1 cellular context compared by ENCODE assay signal in genomic region chr6:132142308-132142707, GRCh38.
TF ChIP-seq lines count a peak whose summit lies in the region.

No MANE protein-coding gene starts in this region.

TF ChIP-seq in IMR-90, 13 proteins besides CTCF, POLR2A, EP300 and RAD21 (continued from another document):
- TF ChIP-seq USF2 (IDR thresholded peaks at IDR 0.05; ENCODE audit: low read depth, low read length) (no peak), MAFK (IDR thresholded peaks at IDR 0.05; ENCODE audit: low read depth, low read length) (no peak), RCOR1 (IDR thresholded peaks at IDR 0.05; ENCODE audit: insufficient replicate concordance, low read length) (no peak)
